ENCODE assay signal across 1 cellular context in genomic region chr7:39580150-39580874, GRCh38.
TF ChIP-seq lines count a peak whose summit lies in the region.

No MANE protein-coding gene starts in this region.

TF ChIP-seq in HepG2, 621 proteins besides CTCF, POLR2A, EP300 and RAD21 (continued from another document and continues in another):
- no peak for TF ChIP-seq ZNF576 (CRISPR knock-in tag; IDR thresholded peaks at IDR 0.05)
- TF ChIP-seq E2F5 (CRISPR knock-in tag; conservative IDR thresholded peaks at IDR 0.05), result no peak
- TF ChIP-seq ZNF407 (CRISPR knock-in tag; IDR thresholded peaks at IDR 0.05; ENCODE audit: not compliant biosample characterization), result no peak
- no peak for TF ChIP-seq ZKSCAN1 (IDR thresholded peaks at IDR 0.05; ENCODE audit: low read length)
- 0 out of 2 replicates have a peak, but pooled peaks have one; percentile 27 for TF ChIP-seq RCOR2 (CRISPR knock-in tag; IDR thresholded peaks at IDR 0.05)
- no peak for TF ChIP-seq CCAR2 (optimal IDR thresholded peaks at IDR 0.05; ENCODE audit: low read depth, low read length)
- no peak for TF ChIP-seq ELF1 (CRISPR knock-in tag; IDR thresholded peaks at IDR 0.05)
- no peak for TF ChIP-seq POLR2G (IDR thresholded peaks at IDR 0.05; ENCODE audit: low read depth, low read length)
- TF ChIP-seq ZNF275 (CRISPR knock-in tag; IDR thresholded peaks at IDR 0.05; ENCODE audit: borderline replicate concordance), result no peak
- TF ChIP-seq GABPB1 (CRISPR knock-in tag; IDR thresholded peaks at IDR 0.05), result 0 out of 2 replicates have a peak, but pooled peaks have one; percentile 9
- TF ChIP-seq HMG20A (CRISPR knock-in tag; IDR thresholded peaks at IDR 0.05; ENCODE audit: borderline replicate concordance), result no peak
- no peak for TF ChIP-seq RNF2 (conservative IDR thresholded peaks at IDR 0.05; ENCODE audit: low read depth)
- TF ChIP-seq MAFF (IDR thresholded peaks at IDR 0.05; ENCODE audit: low read depth, low read length), result no peak
- TF ChIP-seq ARID5B (CRISPR knock-in tag; IDR thresholded peaks at IDR 0.05), result peak; percentile 69
- TF ChIP-seq ZNF761 (CRISPR knock-in tag; conservative IDR thresholded peaks at IDR 0.05), result no peak
- TF ChIP-seq FOXA3 (CRISPR knock-in tag; IDR thresholded peaks at IDR 0.05), result peak; percentile 53; the same call in 1 of the 2 replicates
- no peak for TF ChIP-seq CBX2 (IDR thresholded peaks at IDR 0.05; ENCODE audit: low read depth, low read length)
- no peak for TF ChIP-seq CBX2 (CRISPR knock-in tag; IDR thresholded peaks at IDR 0.05; ENCODE audit: low read depth)
- no peak for TF ChIP-seq MED8 (CRISPR knock-in tag; IDR thresholded peaks at IDR 0.05; ENCODE audit: insufficient replicate concordance)
- no peak for TF ChIP-seq CENPX (CRISPR knock-in tag; IDR thresholded peaks at IDR 0.05)
- no peak for TF ChIP-seq RARG (CRISPR knock-in tag; IDR thresholded peaks at IDR 0.05; ENCODE audit: low read depth)
- no peak for TF ChIP-seq TRAFD1 (CRISPR knock-in tag; IDR thresholded peaks at IDR 0.05; ENCODE audit: borderline replicate concordance)
- no peak for TF ChIP-seq RERE (CRISPR knock-in tag; IDR thresholded peaks at IDR 0.05; ENCODE audit: low read depth)
- TF ChIP-seq KLF9 (CRISPR knock-in tag; IDR thresholded peaks at IDR 0.05; ENCODE audit: low read depth), result no peak
- no peak for TF ChIP-seq ZMYM2 (CRISPR knock-in tag; IDR thresholded peaks at IDR 0.05)
- TF ChIP-seq DZIP1 (CRISPR knock-in tag; IDR thresholded peaks at IDR 0.05), result no peak
- no peak for TF ChIP-seq FOXC1 (CRISPR knock-in tag; IDR thresholded peaks at IDR 0.05; ENCODE audit: borderline replicate concordance)
- TF ChIP-seq PHF20 (CRISPR knock-in tag; IDR thresholded peaks at IDR 0.05), result no peak
